ENCODE assay signal across 8 cellular contexts in the genomic region with DNA sequence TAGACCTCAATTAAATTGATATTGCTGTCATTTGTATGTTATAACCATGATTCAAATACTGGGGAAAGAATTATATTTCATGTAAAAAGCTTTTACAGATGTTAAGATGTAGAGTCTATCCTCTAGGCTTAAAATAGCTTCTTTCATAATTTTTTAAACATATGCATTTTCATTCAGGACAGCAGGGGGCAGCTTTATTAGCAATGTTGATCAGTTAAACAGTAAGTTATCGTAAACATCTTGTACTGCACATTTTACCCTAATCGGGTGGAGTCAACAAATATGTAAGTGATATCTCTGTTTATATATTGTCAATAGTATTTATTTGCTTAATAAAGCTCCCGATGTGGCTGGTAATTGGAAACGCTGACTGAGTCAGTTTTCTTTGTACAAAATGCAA.
DNase-seq lines count a peak whose midpoint lies in the region; ATAC-seq, FAIRE-seq and TF ChIP-seq lines count a peak whose summit lies in the region.

No MANE protein-coding gene starts in this region.

- no peak overlapping the region for H3K4me3 Mint-ChIP-seq in WTC11

- no peaks in the 10 kb centered on the region for H3K9me3 Mint-ChIP-seq in WTC11

- CTCF ChIA-PET in WTC11 (lab: Charles Lee) = no interaction called here

- ATAC-seq in WTC11 (no peak), GM21576 (IDR thresholded peaks at IDR 0.05; ENCODE audit: unreplicated experiment) (no peak)

- no peak for FAIRE-seq in H54 (lab: Jason Lieb, UNC)

- peaks cover 43% of the 10 kb centered on the region for H3K4me1 Mint-ChIP-seq in WTC11

- H3K36me3 Mint-ChIP-seq in WTC11 = no peaks in the 10 kb centered on the region; the same call in 1 of the 2 replicates

- POLR2A ChIA-PET in WTC11 (lab: Charles Lee) = no interaction called here

- peaks cover 4% of the 10 kb centered on the region; the same call in 1 of the 2 replicates for H3K27me3 Mint-ChIP-seq in WTC11 (ENCODE audit: low read depth)

- TF ChIP-seq CTCF in WTC11 (IDR thresholded peaks at IDR 0.05) = no peak

- peak overlapping the region; percentile 99 for H3K27ac Mint-ChIP-seq in WTC11

- no peak for TF ChIP-seq POLR2A in H54 (IDR thresholded peaks at IDR 0.05; ENCODE audit: low read depth, low read length)

- DNase-seq in Ammon's horn (ENCODE audit: low spot score) (peak; percentile 13), H4 (ENCODE audit: low spot score) (peak; percentile 7), WTC11 (ENCODE audit: low spot score) (no peak), kidney tubule cell (ENCODE audit: low spot score) (peak; percentile 13), GOT3 (lab: John Stamatoyannopoulos, UW) (no peak), H54 (ENCODE audit: insufficient read length, low spot score) (no peak), middle frontal gyrus (ENCODE audit: extremely low spot score, low spot score) (no peak)

TF ChIP-seq in WTC11, 78 proteins besides CTCF, POLR2A, EP300 and RAD21 (continues in another document):
- TF ChIP-seq ESRRA (CRISPR knock-in tag; IDR thresholded peaks at IDR 0.05; ENCODE audit: borderline replicate concordance) (no peak), SOX15 (CRISPR knock-in tag; IDR thresholded peaks at IDR 0.05) (no peak), HMGA2 (CRISPR knock-in tag; IDR thresholded peaks at IDR 0.05) (no peak), TEAD4 (CRISPR knock-in tag; IDR thresholded peaks at IDR 0.05) (no peak), ATF1 (CRISPR knock-in tag; IDR thresholded peaks at IDR 0.05) (no peak), ZNF416 (CRISPR knock-in tag; IDR thresholded peaks at IDR 0.05) (no peak)
- TF ChIP-seq, protein P1, sequence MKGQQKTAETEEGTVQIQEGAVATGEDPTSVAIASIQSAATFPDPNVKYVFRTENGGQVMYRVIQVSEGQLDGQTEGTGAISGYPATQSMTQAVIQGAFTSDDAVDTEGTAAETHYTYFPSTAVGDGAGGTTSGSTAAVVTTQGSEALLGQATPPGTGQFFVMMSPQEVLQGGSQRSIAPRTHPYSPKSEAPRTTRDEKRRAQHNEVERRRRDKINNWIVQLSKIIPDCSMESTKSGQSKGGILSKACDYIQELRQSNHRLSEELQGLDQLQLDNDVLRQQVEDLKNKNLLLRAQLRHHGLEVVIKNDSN (CRISPR knock-in tag; IDR thresholded peaks at IDR 0.05) = no peak
- TF ChIP-seq, protein P2, sequence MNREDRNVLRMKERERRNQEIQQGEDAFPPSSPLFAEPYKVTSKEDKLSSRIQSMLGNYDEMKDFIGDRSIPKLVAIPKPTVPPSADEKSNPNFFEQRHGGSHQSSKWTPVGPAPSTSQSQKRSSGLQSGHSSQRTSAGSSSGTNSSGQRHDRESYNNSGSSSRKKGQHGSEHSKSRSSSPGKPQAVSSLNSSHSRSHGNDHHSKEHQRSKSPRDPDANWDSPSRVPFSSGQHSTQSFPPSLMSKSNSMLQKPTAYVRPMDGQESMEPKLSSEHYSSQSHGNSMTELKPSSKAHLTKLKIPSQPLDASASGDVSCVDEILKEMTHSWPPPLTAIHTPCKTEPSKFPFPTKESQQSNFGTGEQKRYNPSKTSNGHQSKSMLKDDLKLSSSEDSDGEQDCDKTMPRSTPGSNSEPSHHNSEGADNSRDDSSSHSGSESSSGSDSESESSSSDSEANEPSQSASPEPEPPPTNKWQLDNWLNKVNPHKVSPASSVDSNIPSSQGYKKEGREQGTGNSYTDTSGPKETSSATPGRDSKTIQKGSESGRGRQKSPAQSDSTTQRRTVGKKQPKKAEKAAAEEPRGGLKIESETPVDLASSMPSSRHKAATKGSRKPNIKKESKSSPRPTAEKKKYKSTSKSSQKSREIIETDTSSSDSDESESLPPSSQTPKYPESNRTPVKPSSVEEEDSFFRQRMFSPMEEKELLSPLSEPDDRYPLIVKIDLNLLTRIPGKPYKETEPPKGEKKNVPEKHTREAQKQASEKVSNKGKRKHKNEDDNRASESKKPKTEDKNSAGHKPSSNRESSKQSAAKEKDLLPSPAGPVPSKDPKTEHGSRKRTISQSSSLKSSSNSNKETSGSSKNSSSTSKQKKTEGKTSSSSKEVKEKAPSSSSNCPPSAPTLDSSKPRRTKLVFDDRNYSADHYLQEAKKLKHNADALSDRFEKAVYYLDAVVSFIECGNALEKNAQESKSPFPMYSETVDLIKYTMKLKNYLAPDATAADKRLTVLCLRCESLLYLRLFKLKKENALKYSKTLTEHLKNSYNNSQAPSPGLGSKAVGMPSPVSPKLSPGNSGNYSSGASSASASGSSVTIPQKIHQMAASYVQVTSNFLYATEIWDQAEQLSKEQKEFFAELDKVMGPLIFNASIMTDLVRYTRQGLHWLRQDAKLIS (CRISPR knock-in tag; IDR thresholded peaks at IDR 0.05; ENCODE audit: borderline replicate concordance) = no peak
- TF ChIP-seq, protein P3, sequence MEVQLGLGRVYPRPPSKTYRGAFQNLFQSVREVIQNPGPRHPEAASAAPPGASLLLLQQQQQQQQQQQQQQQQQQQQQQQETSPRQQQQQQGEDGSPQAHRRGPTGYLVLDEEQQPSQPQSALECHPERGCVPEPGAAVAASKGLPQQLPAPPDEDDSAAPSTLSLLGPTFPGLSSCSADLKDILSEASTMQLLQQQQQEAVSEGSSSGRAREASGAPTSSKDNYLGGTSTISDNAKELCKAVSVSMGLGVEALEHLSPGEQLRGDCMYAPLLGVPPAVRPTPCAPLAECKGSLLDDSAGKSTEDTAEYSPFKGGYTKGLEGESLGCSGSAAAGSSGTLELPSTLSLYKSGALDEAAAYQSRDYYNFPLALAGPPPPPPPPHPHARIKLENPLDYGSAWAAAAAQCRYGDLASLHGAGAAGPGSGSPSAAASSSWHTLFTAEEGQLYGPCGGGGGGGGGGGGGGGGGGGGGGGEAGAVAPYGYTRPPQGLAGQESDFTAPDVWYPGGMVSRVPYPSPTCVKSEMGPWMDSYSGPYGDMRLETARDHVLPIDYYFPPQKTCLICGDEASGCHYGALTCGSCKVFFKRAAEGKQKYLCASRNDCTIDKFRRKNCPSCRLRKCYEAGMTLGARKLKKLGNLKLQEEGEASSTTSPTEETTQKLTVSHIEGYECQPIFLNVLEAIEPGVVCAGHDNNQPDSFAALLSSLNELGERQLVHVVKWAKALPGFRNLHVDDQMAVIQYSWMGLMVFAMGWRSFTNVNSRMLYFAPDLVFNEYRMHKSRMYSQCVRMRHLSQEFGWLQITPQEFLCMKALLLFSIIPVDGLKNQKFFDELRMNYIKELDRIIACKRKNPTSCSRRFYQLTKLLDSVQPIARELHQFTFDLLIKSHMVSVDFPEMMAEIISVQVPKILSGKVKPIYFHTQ (CRISPR knock-in tag; IDR thresholded peaks at IDR 0.05) = no peak
- TF ChIP-seq, protein P4, sequence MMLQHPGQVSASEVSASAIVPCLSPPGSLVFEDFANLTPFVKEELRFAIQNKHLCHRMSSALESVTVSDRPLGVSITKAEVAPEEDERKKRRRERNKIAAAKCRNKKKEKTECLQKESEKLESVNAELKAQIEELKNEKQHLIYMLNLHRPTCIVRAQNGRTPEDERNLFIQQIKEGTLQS (CRISPR knock-in tag; conservative IDR thresholded peaks at IDR 0.05) = no peak
- TF ChIP-seq, protein P5, sequence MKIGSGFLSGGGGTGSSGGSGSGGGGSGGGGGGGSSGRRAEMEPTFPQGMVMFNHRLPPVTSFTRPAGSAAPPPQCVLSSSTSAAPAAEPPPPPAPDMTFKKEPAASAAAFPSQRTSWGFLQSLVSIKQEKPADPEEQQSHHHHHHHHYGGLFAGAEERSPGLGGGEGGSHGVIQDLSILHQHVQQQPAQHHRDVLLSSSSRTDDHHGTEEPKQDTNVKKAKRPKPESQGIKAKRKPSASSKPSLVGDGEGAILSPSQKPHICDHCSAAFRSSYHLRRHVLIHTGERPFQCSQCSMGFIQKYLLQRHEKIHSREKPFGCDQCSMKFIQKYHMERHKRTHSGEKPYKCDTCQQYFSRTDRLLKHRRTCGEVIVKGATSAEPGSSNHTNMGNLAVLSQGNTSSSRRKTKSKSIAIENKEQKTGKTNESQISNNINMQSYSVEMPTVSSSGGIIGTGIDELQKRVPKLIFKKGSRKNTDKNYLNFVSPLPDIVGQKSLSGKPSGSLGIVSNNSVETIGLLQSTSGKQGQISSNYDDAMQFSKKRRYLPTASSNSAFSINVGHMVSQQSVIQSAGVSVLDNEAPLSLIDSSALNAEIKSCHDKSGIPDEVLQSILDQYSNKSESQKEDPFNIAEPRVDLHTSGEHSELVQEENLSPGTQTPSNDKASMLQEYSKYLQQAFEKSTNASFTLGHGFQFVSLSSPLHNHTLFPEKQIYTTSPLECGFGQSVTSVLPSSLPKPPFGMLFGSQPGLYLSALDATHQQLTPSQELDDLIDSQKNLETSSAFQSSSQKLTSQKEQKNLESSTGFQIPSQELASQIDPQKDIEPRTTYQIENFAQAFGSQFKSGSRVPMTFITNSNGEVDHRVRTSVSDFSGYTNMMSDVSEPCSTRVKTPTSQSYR (CRISPR knock-in tag; IDR thresholded peaks at IDR 0.05) = no peak
- TF ChIP-seq, protein P6, sequence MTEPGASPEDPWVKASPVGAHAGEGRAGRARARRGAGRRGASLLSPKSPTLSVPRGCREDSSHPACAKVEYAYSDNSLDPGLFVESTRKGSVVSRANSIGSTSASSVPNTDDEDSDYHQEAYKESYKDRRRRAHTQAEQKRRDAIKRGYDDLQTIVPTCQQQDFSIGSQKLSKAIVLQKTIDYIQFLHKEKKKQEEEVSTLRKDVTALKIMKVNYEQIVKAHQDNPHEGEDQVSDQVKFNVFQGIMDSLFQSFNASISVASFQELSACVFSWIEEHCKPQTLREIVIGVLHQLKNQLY (CRISPR knock-in tag; IDR thresholded peaks at IDR 0.05) = no peak
- TF ChIP-seq, protein P7, sequence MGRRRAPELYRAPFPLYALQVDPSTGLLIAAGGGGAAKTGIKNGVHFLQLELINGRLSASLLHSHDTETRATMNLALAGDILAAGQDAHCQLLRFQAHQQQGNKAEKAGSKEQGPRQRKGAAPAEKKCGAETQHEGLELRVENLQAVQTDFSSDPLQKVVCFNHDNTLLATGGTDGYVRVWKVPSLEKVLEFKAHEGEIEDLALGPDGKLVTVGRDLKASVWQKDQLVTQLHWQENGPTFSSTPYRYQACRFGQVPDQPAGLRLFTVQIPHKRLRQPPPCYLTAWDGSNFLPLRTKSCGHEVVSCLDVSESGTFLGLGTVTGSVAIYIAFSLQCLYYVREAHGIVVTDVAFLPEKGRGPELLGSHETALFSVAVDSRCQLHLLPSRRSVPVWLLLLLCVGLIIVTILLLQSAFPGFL (CRISPR knock-in tag; IDR thresholded peaks at IDR 0.05; ENCODE audit: borderline replicate concordance) = no peak
- TF ChIP-seq, protein P8, sequence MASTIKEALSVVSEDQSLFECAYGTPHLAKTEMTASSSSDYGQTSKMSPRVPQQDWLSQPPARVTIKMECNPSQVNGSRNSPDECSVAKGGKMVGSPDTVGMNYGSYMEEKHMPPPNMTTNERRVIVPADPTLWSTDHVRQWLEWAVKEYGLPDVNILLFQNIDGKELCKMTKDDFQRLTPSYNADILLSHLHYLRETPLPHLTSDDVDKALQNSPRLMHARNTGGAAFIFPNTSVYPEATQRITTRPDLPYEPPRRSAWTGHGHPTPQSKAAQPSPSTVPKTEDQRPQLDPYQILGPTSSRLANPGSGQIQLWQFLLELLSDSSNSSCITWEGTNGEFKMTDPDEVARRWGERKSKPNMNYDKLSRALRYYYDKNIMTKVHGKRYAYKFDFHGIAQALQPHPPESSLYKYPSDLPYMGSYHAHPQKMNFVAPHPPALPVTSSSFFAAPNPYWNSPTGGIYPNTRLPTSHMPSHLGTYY (CRISPR knock-in tag; IDR thresholded peaks at IDR 0.05) = no peak

Comparison
In these comparisons a context has a peak if more than half of its experiments do, and no peak if none do; other contexts are left out.
1. DNase-seq: peak in Ammon's horn (single experiment), H4 (single experiment) and kidney tubule cell (single experiment); none in WTC11 (single experiment), GOT3 (single experiment), H54 (single experiment) and middle frontal gyrus (single experiment).